ENCODE assay signal across 17 cellular contexts in the genomic region with DNA sequence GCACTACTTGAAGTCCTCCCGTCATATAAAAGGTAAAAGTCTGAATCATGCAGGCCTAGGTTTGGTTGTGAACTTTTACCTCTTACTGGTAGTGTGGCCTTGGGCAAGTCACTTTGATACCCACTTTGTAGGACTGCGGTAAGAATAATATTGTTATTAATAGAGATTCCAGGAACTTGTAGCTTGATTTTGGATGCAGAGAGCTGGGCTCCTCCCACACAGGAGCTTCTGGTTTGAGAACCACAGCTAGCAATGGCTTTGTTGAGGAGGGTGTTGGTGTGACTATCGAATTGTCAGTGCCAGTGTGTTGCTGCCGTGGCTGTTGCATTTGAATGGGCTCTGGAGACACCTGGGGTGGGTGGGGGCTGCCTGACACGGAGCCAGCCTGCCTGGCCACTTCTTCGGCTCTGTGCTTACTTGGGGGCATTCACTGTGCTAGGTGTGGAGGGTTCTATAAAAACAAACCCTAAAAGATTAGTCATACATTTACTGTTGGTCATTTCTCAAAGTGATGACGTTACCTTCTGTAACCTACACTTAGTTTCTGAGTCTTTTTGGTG. TPM values are rescaled to one million over a fixed set of nuclear protein-coding genes. Genes with fewer than 3 reads are reported as not detected.
DNase-seq lines count a peak whose midpoint lies in the region; ATAC-seq and TF ChIP-seq lines count a peak whose summit lies in the region.
"Had no signal": no experiment of that assay in that cellular context is flagged by ENCODE, and none has a peak within 500 bp of the region (broad histone marks: within the 10 kb centered on the region; RNA-seq: fewer than 3 reads in every experiment).

No MANE protein-coding gene starts in this region.

- no peaks in the 10 kb centered on the region for H3K27me3 Mint-ChIP-seq in activated CD4-positive, alpha-beta T cell treated with anti-CD3 and anti-CD28 coated beads for 36 hours

- no peaks in the 10 kb centered on the region for H3K79me2 ChIP-seq in trophoblast cell (ENCODE audit: control insufficient read depth, insufficient read depth, low read length, poor library complexity)
- H3K79me2 ChIP-seq in Karpas-422 (ENCODE audit: low read length), result no peaks in the 10 kb centered on the region

- H4K20me1 ChIP-seq in Karpas-422 (ENCODE audit: insufficient read depth, low read depth, low read length), result no peaks in the 10 kb centered on the region

- H2BK12ac ChIP-seq in trophoblast cell (ENCODE audit: low read length), result no peak overlapping the region

- intact Hi-C loops in activated CD4-positive, alpha-beta T cell treated with anti-CD3 and anti-CD28 coated beads for 36 hours (cut with DNase I, micrococcal nuclease), result no loop called here

- H2BK5ac ChIP-seq in trophoblast cell (ENCODE audit: low read depth, low read length, poor library complexity), result no peak overlapping the region

- no peak overlapping the region for H3K4ac ChIP-seq in trophoblast cell (ENCODE audit: low read depth, low read length)

- no peaks in the 10 kb centered on the region for H3K9me3 Mint-ChIP-seq in activated CD4-positive, alpha-beta T cell treated with anti-CD3 and anti-CD28 coated beads for 36 hours (ENCODE audit: low read depth)
- H3K9me3 Mint-ChIP-seq: activated naive CD8-positive, alpha-beta T cell treated with anti-CD3 and anti-CD28 coated beads, Interleukin-2, amount 10 ng/mL, durations not matched to agents 7 days and 5 days; CD4-positive, alpha-beta T cell had no signal

- no peak overlapping the region for H3K14ac ChIP-seq in trophoblast cell (ENCODE audit: low read length)

- H3K4me1 Mint-ChIP-seq in activated CD4-positive, alpha-beta T cell treated with anti-CD3 and anti-CD28 coated beads for 36 hours, result no peaks in the 10 kb centered on the region
- H3K4me1 Mint-ChIP-seq: activated naive CD8-positive, alpha-beta T cell treated with anti-CD3 and anti-CD28 coated beads, Interleukin-2, amount 10 ng/mL, durations not matched to agents 7 days and 5 days had no signal

- POLR2A ChIA-PET in activated CD4-positive, alpha-beta T cell treated with anti-CD3 and anti-CD28 coated beads for 36 hours (lab: Charles Lee), result no interaction called here

- H3K4me3 Mint-ChIP-seq in activated CD4-positive, alpha-beta T cell treated with anti-CD3 and anti-CD28 coated beads for 36 hours, result no peak overlapping the region
- H3K4me3 Mint-ChIP-seq: activated naive CD8-positive, alpha-beta T cell treated with anti-CD3 and anti-CD28 coated beads, Interleukin-2, amount 10 ng/mL, durations not matched to agents 7 days and 5 days; CD4-positive, alpha-beta T cell had no signal

- no peaks in the 10 kb centered on the region for H3K9me2 ChIP-seq in Karpas-422 (replicated peaks; ENCODE audit: insufficient read depth, low read length)

- H3K9me3 ChIP-seq in trophoblast cell (ENCODE audit: insufficient read depth, low read depth, low read length) (no peaks in the 10 kb centered on the region), Karpas-422 (ENCODE audit: low read length) (no peaks in the 10 kb centered on the region)
- H3K9me3 ChIP-seq: neutrophil had no signal

- no peaks in the 10 kb centered on the region for H3K36me3 Mint-ChIP-seq in activated CD4-positive, alpha-beta T cell treated with anti-CD3 and anti-CD28 coated beads for 36 hours (ENCODE audit: low read depth)
- H3K36me3 Mint-ChIP-seq: activated naive CD8-positive, alpha-beta T cell treated with anti-CD3 and anti-CD28 coated beads, Interleukin-2, amount 10 ng/mL, durations not matched to agents 7 days and 5 days had no signal

- H3K4me3 ChIP-seq in epithelial cell of esophagus (ENCODE audit: low read length) (no peak overlapping the region), trophoblast cell (ENCODE audit: low read depth, low read length) (no peak overlapping the region), Karpas-422 (ENCODE audit: low read length) (no peak overlapping the region)
- H3K4me3 ChIP-seq: lung had no signal

- H3K27me3 ChIP-seq in trophoblast cell (ENCODE audit: insufficient read depth, low read length) (no peaks in the 10 kb centered on the region), Karpas-422 (ENCODE audit: low read length) (no peaks in the 10 kb centered on the region)
- H3K27me3 ChIP-seq: neutrophil had no signal

- H2AFZ ChIP-seq in trophoblast cell (ENCODE audit: insufficient read depth, low read length, poor library complexity), result no peak overlapping the region
- no peak overlapping the region for H2AFZ ChIP-seq in Karpas-422 (ENCODE audit: low read length)

- H3K23ac ChIP-seq in trophoblast cell (ENCODE audit: low read length), result no peak overlapping the region

- peak; percentile 20 for DNase-seq in activated CD4-positive, alpha-beta T cell treated with anti-CD3 and anti-CD28 coated beads for 36 hours
- DNase-seq in activated CD4-positive, alpha-beta T cell treated with anti-CD3 and anti-CD28 coated beads for 48 hours, result no peak
- DNase-seq in M059J (ENCODE audit: low read depth) (peak; percentile 56), epithelial cell of esophagus (ENCODE audit: low read depth) (peak; percentile 31), trophoblast cell (no peak), putamen (ENCODE audit: low spot score) (no peak), Karpas-422 (no peak), NCI-H748 (lab: John Stamatoyannopoulos, UW; ENCODE audit: unreplicated experiment) (no peak)
- DNase-seq: activated naive CD8-positive, alpha-beta T cell treated with anti-CD3 and anti-CD28 coated beads, Interleukin-2, amount 10 ng/mL, durations not matched to agents 7 days and 5 days; CD4-positive, alpha-beta T cell; NCI-H187; NCI-H526; stimulated activated naive CD4-positive, alpha-beta T cell; T-helper 9 cell had no signal

- H3K36me3 ChIP-seq in trophoblast cell (ENCODE audit: control insufficient read depth in 1 of 2, insufficient read depth in 2 of 2, low read length in 2 of 2) (peaks cover 0 to 3% of the 10 kb centered on the region in 2 experiments), Karpas-422 (ENCODE audit: insufficient read depth, low read length) (no peaks in the 10 kb centered on the region)
- H3K36me3 ChIP-seq: neutrophil had no signal

- H3K27ac ChIP-seq in trophoblast cell (ENCODE audit: low read depth, low read length) (no peak overlapping the region), Karpas-422 (ENCODE audit: low read length) (no peak overlapping the region)
- H3K27ac ChIP-seq: neutrophil had no signal

- no peaks in the 10 kb centered on the region for H3K79me1 ChIP-seq in trophoblast cell (ENCODE audit: low read length)

- H4K8ac ChIP-seq in trophoblast cell (ENCODE audit: low read depth, low read length), result no peak overlapping the region

- no peak overlapping the region for H3K9ac ChIP-seq in trophoblast cell (ENCODE audit: low read length)
- no peak overlapping the region for H3K9ac ChIP-seq in Karpas-422 (ENCODE audit: low read length)

- H2BK120ac ChIP-seq in trophoblast cell (ENCODE audit: insufficient read depth, low read length, poor library complexity), result no peak overlapping the region

- WGBS in trophoblast cell (ENCODE audit: extremely low coverage, insufficient coverage, insufficient read length), result no CpG with 5 or more reads among the region's 7 CpGs

- no peak for TF ChIP-seq CTCF in epithelial cell of esophagus (IDR thresholded peaks at IDR 0.05; ENCODE audit: insufficient read depth, low read depth, low read length, missing control alignments)

- ATAC-seq in activated CD4-positive, alpha-beta T cell treated with anti-CD3 and anti-CD28 coated beads for 36 hours, result peak; percentile 76
- ATAC-seq: Right ventricle myocardium inferior had no signal

- CTCF ChIA-PET in activated CD4-positive, alpha-beta T cell treated with anti-CD3 and anti-CD28 coated beads for 36 hours (lab: Charles Lee), result interaction anchor here (0.6 to 0.7 kb wide), 2 partner anchors 41 to 159 kb away, joined by 3 to 5 read pairs; no protein-coding TSS in a partner anchor

- no peak overlapping the region for H2AK5ac ChIP-seq in trophoblast cell (ENCODE audit: low read length)

- no peak overlapping the region for H4K91ac ChIP-seq in trophoblast cell (ENCODE audit: low read depth, low read length)

- no peak overlapping the region for H4K12ac ChIP-seq in trophoblast cell (ENCODE audit: low read depth, low read length)

- H3K18ac ChIP-seq in trophoblast cell (ENCODE audit: low read length), result peak overlapping the region; percentile 59

- no peak overlapping the region for H3K27ac Mint-ChIP-seq in activated CD4-positive, alpha-beta T cell treated with anti-CD3 and anti-CD28 coated beads for 36 hours
- H3K27ac Mint-ChIP-seq: activated naive CD8-positive, alpha-beta T cell treated with anti-CD3 and anti-CD28 coated beads, Interleukin-2, amount 10 ng/mL, durations not matched to agents 7 days and 5 days; CD4-positive, alpha-beta T cell had no signal

- H3K4me2 ChIP-seq in trophoblast cell (ENCODE audit: low read length), result no peak overlapping the region
- H3K4me2 ChIP-seq in Karpas-422 (ENCODE audit: low read depth, low read length, poor library complexity, severe bottlenecking), result no peak overlapping the region

- H3K4me1 ChIP-seq in trophoblast cell (ENCODE audit: control insufficient read depth in 1 of 2, insufficient read depth in 2 of 2, low read length in 2 of 2) (peaks cover 10 to 19% of the 10 kb centered on the region in 2 experiments), Karpas-422 (ENCODE audit: low read length) (no peaks in the 10 kb centered on the region)

RNA-seq across cellular contexts. Expression of gene ASAP2, which starts 38.5 kb away (rescaled TPM):
- total RNA-seq in activated CD4-positive, alpha-beta T cell treated with anti-CD3 and anti-CD28 coated beads for 36 hours, result under 1 TPM; 0.21 to 0.26 TPM
- total RNA-seq in M059J (2014; rRNA removed; shearing (Covaris generic)), result 14.9 and 17.2 TPM in 2 replicates
- 35.0 and 37.6 TPM in 2 replicates for polyA plus RNA-seq in trophoblast cell (2013)
- not detected in 2 replicates for total RNA-seq in Karpas-422 (2014; rRNA removed; shearing (Covaris generic); ENCODE audit: low replicate concordance)
- total RNA-seq: activated naive CD8-positive, alpha-beta T cell treated with anti-CD3 and anti-CD28 coated beads, Interleukin-2, amount 10 ng/mL, durations not matched to agents 7 days and 5 days had no signal

Comparison
In these comparisons a context has a peak if more than half of its experiments do, and no peak if none do; other contexts are left out.
1. DNase-seq: peak in activated CD4-positive, alpha-beta T cell treated with anti-CD3 and anti-CD28 coated beads for 36 hours (single experiment), M059J (single experiment) and epithelial cell of esophagus (single experiment); none in activated CD4-positive, alpha-beta T cell treated with anti-CD3 and anti-CD28 coated beads for 48 hours (single experiment), trophoblast cell (0 of 2), putamen (single experiment), Karpas-422 (single experiment) and NCI-H748 (single experiment).
2. RNA of gene ASAP2, which starts 38.5 kb away (total RNA-seq): 14.9 to 17.2 TPM in M059J; 0.21 to 0.26 TPM in activated CD4-positive, alpha-beta T cell treated with anti-CD3 and anti-CD28 coated beads for 36 hours and not detected in Karpas-422; every median in the first group is over 10 times any median in the second.